In the genomic region with DNA sequence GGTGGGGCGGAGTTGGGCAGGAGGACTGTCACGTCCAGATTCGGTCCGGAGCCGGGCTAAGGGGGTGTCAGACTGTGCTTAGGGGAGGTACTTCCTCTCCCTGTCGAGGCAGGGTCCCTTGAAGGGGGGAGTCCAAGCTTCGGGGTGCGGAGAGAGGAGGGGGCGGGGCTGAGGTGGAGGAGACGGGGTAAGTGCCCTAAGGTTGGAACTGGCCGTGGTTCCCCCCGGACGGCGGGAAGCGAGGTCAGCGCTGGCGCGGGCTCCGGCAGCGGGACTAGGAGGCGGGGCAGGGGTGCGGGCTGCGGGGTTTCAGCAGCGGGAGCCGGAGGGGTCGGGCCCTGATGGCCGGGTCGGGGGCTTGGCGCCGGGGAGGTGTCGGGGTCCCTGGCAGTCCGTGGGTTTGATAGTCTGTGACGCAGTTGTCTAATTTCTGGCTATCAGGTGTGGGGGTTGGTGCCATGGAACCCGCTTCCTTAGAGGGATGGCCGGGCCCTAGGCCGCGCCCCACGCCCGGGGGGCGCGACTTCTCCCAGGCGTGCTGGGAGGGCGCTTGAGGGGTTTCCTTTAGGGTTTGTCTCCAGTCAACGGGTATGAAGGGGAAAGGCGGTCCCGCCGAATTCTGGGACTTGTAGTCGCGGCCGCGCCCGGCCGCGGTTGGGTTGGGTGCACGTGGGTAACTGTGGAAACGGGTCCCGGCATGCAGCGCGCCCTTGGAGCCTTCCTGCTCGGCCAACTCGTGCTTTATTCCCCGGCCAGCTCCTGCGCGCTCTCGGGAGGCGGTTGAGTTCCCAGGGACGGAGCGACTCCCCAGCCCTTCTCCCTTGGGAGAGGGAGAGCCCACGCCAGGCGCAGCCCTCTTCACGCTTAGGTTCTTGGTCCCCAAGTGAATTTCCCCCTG, we compare ENCODE assay signal across 8 cellular contexts. TPM values are rescaled to one million over a fixed set of nuclear protein-coding genes. Genes with fewer than 3 reads are reported as not detected.
A peak's percentile ranks its signal among the peaks of the same experiment; 100 is the strongest.
DNase-seq lines count a peak whose midpoint lies in the region; ATAC-seq and TF ChIP-seq lines count a peak whose summit lies in the region.

No MANE protein-coding gene starts in this region.

- BruUV-seq in PC-3 (replicated peaks; lab: Mats Ljungman, UMichigan): no TSS peak

- TF ChIP-seq EP300 in esophagus muscularis mucosa (IDR thresholded peaks at IDR 0.05): no peak

- H3K27ac ChIP-seq in PC-3 (ENCODE audit: low read length) (peak overlapping the region; percentile 45), esophagus muscularis mucosa (replicated peaks in 1 of 4) (peak overlapping the region; percentile 94 to 99 (median 96)), muscle layer of duodenum (ENCODE audit: low read length) (peak overlapping the region; percentile 64)

- peaks cover 10 to 16% (median 11%) of the 10 kb centered on the region in 3 donors for H3K4me1 Mint-ChIP-seq in IgD-negative memory B cell

- H3K27me3 Mint-ChIP-seq in IgD-negative memory B cell: no peaks in the 10 kb centered on the region

- H3K36me3 ChIP-seq in PC-3 (ENCODE audit: low read depth, low read length): peaks cover 10% of the 10 kb centered on the region; the same call in 1 of the 2 replicates
- peaks cover 0 to 4% (median 0%) of the 10 kb centered on the region in 4 donors for H3K36me3 ChIP-seq in esophagus muscularis mucosa
- H3K36me3 ChIP-seq in muscle layer of duodenum (ENCODE audit: control insufficient read depth in 1 of 2, insufficient read depth in 2 of 2, low read length in 2 of 2): no peaks in the 10 kb centered on the region

- H3K79me2 ChIP-seq in PC-3 (ENCODE audit: low read length): peaks cover 57% of the 10 kb centered on the region

- peak overlapping the region; percentile 85 for H3K4me2 ChIP-seq in PC-3 (ENCODE audit: low read length)

- H3K36me3 Mint-ChIP-seq in IgD-negative memory B cell: no peaks in the 10 kb centered on the region

- peak overlapping the region; percentile 83 to 97 (median 94) for H3K4me3 Mint-ChIP-seq in IgD-negative memory B cell

- POLR2A ChIA-PET in PC-3 (lab: Charles Lee; ENCODE audit: unreplicated experiment): no interaction called here

- DNase-seq in DMS153 (lab: John Stamatoyannopoulos, UW): peak; percentile 84
- peak; percentile 96 for DNase-seq in PC-3
- peak; percentile 85 to 89 for DNase-seq in activated T-cell treated with anti-CD3 and anti-CD28 coated beads, Interleukin-2, amount 50 U/mL, for 48 hours
- peak; percentile 97 for DNase-seq in esophagus muscularis mucosa (ENCODE audit: extremely low spot score)
- peak; percentile 61 to 77 for DNase-seq in stimulated activated CD8-positive, alpha-beta memory T cell treated with anti-CD3 and anti-CD28 coated beads, Interleukin-7, amount 100 ng/mL, for 4 hours (ENCODE audit: low read depth in 2 of 2)

- 1% methylated on average over 27 of the region's 71 CpGs for WGBS in esophagus muscularis mucosa

- no peaks in the 10 kb centered on the region for H3F3A ChIP-seq in PC-3 (ENCODE audit: low read length, unreplicated experiment)

- H3K27ac Mint-ChIP-seq in IgD-negative memory B cell: peak overlapping the region; percentile 76 to 85 (median 81)

- peak overlapping the region; percentile 75 for H3K9ac ChIP-seq in PC-3 (ENCODE audit: low read length)

- H2AFZ ChIP-seq in PC-3 (ENCODE audit: low read length): peak overlapping the region; percentile 76

- no peak for TF ChIP-seq POLR2A in esophagus muscularis mucosa (IDR thresholded peaks at IDR 0.05; ENCODE audit: low read depth)

- intact Hi-C loops in PC-3 (cut with micrococcal nuclease): loop anchor here (1.0 to 5.0 kb wide), 2 partner anchors 26 to 258 kb away; no protein-coding TSS in a partner anchor
- intact Hi-C loops in esophagus muscularis mucosa (cut with DNase I): no loop called here

- CTCF ChIA-PET in PC-3 (lab: Charles Lee): no interaction called here

- H3K4me1 ChIP-seq in PC-3 (ENCODE audit: insufficient read depth, low read length) (peaks cover 25% of the 10 kb centered on the region), esophagus muscularis mucosa (peaks cover 12 to 50% (median 49%) of the 10 kb centered on the region in 4 donors), muscle layer of duodenum (ENCODE audit: control insufficient read depth in 1 of 2, insufficient read depth in 2 of 2, low read length in 2 of 2) (peaks cover 0 to 22% of the 10 kb centered on the region in 2 donors)

- H3K9me3 Mint-ChIP-seq in IgD-negative memory B cell: no peaks in the 10 kb centered on the region

- no peaks in the 10 kb centered on the region for H3K9me2 ChIP-seq in PC-3 (replicated peaks; ENCODE audit: low read length)

- no peak for TF ChIP-seq CTCF in PC-3 (conservative IDR thresholded peaks at IDR 0.05; ENCODE audit: low read depth, low read length)
- no peak for TF ChIP-seq CTCF in esophagus muscularis mucosa (IDR thresholded peaks at IDR 0.05)

- ATAC-seq in GM21576 (IDR thresholded peaks at IDR 0.05; ENCODE audit: unreplicated experiment) (peak; percentile 37), PC-3 (peak; percentile 37)

- H3K27me3 ChIP-seq in PC-3 (ENCODE audit: low read length) (no peaks in the 10 kb centered on the region), esophagus muscularis mucosa (no peaks in the 10 kb centered on the region), muscle layer of duodenum (ENCODE audit: low read depth, low read length) (no peaks in the 10 kb centered on the region)

- peak overlapping the region; percentile 68 for H3K4me3 ChIP-seq in PC-3 (ENCODE audit: low read length)
- H3K4me3 ChIP-seq in esophagus muscularis mucosa: peak overlapping the region; percentile 76 to 95 (median 88)
- peak overlapping the region; percentile 66 to 75 for H3K4me3 ChIP-seq in muscle layer of duodenum (ENCODE audit: low read depth in 1 of 2, low read length in 2 of 2)

- 0 out of 2 replicates have a peak, but pooled peaks cover 7% of the 10 kb centered on the region for H4K20me1 ChIP-seq in PC-3 (ENCODE audit: low read length)

- no peaks in the 10 kb centered on the region for H3K9me3 ChIP-seq in PC-3 (ENCODE audit: low read length)
- no peaks in the 10 kb centered on the region for H3K9me3 ChIP-seq in esophagus muscularis mucosa
- no peaks in the 10 kb centered on the region for H3K9me3 ChIP-seq in muscle layer of duodenum (ENCODE audit: control insufficient read depth in 1 of 2, low read length in 2 of 2)

RNA-seq across cellular contexts. Expression of a gene that starts 1.5 kb away (rescaled TPM):
- 8.7 TPM for polyA plus RNA-seq in IgD-negative memory B cell
- 25.5 and 44.8 TPM in 2 replicates for total RNA-seq in PC-3 (2014; rRNA removed)
- 10 to 100 TPM; 36.0 to 70.6 (median 51.9) TPM for total RNA-seq in esophagus muscularis mucosa

Comparison
In these comparisons a context has a peak if more than half of its experiments do, and no peak if none do; other contexts are left out.
1. Peak in every context shown above with its lines: DNase-seq, ATAC-seq, H3K4me3 ChIP-seq and H3K27ac ChIP-seq.
2. H3K27ac ChIP-seq: peak in every context shown above with its lines; median percentile 96 in esophagus muscularis mucosa; 64 in muscle layer of duodenum; 45 in PC-3.